8 cellular contexts compared by ENCODE assay signal in genomic region chr10:73782749-73783085, GRCh38. TPM values are rescaled to one million over a fixed set of nuclear protein-coding genes. Genes with fewer than 3 reads are reported as not detected.
DNase-seq lines count a peak whose midpoint lies in the region; TF ChIP-seq lines count a peak whose summit lies in the region.

No MANE protein-coding gene starts in this region.

- H3K27me3 ChIP-seq in GM06990 (replicated peaks; ENCODE audit: control insufficient read depth, insufficient read depth, low read length) (no peaks in the 10 kb centered on the region), SJSA1 (replicated peaks) (no peaks in the 10 kb centered on the region), esophagus squamous epithelium (no peaks in the 10 kb centered on the region), rectal smooth muscle tissue (ENCODE audit: control insufficient read depth, insufficient read depth, low read length) (no peaks in the 10 kb centered on the region)

- 29 to 46% methylated on average over 2 of the region's 2 CpGs for WGBS in esophagus squamous epithelium, 2 donors

- H3K9me3 ChIP-seq in SJSA1 (replicated peaks) (no peaks in the 10 kb centered on the region), esophagus squamous epithelium (no peaks in the 10 kb centered on the region)

- DNase-seq in GM06990 (ENCODE audit: extremely low read depth, insufficient read length), result no peak
- DNase-seq in SJSA1 (ENCODE audit: low read depth in 1 of 2, low spot score in 2 of 2), result no peak
- no peak for DNase-seq in esophagus squamous epithelium (lab: John Stamatoyannopoulos, UW)
- DNase-seq in NCI-H1694 treated with DMSO at 0.1 percent for 48 hours (lab: John Stamatoyannopoulos, UW), result no peak
- no peak for DNase-seq in NCI-H1417 treated with DMSO at 0.1 percent for 48 hours (lab: John Stamatoyannopoulos, UW)
- no peak for DNase-seq in DMS114 treated with DMSO at 0.1 percent for 48 hours (lab: John Stamatoyannopoulos, UW; ENCODE audit: unreplicated experiment)
- DNase-seq in stimulated activated CD4-positive, alpha-beta T cell treated with anti-CD3 and anti-CD28 coated beads, Interleukin-4, amount 100 ng/mL, for 24 hours, result no peak

- H3K9ac ChIP-seq in rectal smooth muscle tissue (ENCODE audit: low read length), result peak overlapping the region; percentile 80

- TF ChIP-seq POLR2A in esophagus squamous epithelium (IDR thresholded peaks at IDR 0.05), result no peak

- intact Hi-C loops in esophagus squamous epithelium (cut with DNase I), result no loop called here

- peaks cover 2% of the 10 kb centered on the region for H3K36me3 ChIP-seq in GM06990 (ENCODE audit: control insufficient read depth, insufficient read depth, low read length)
- H3K36me3 ChIP-seq in SJSA1, result peaks cover 54% of the 10 kb centered on the region
- peaks cover 0 to 26% (median 12%) of the 10 kb centered on the region in 3 donors for H3K36me3 ChIP-seq in esophagus squamous epithelium
- H3K36me3 ChIP-seq in rectal smooth muscle tissue (ENCODE audit: control insufficient read depth, insufficient read depth, low read length), result no peaks in the 10 kb centered on the region

- H3K4me1 ChIP-seq in SJSA1 (replicated peaks) (peaks cover 35% of the 10 kb centered on the region), esophagus squamous epithelium (peaks cover 36 to 67% (median 40%) of the 10 kb centered on the region in 3 donors), rectal smooth muscle tissue (ENCODE audit: control insufficient read depth, insufficient read depth, low read length) (peaks cover 25% of the 10 kb centered on the region)

- TF ChIP-seq CTCF in GM06990 (IDR thresholded peaks at IDR 0.05; ENCODE audit: insufficient read depth, low read length, poor library complexity, severe bottlenecking) (no peak), esophagus squamous epithelium (IDR thresholded peaks at IDR 0.05) (no peak)

- H3K27ac ChIP-seq in SJSA1, result no peak overlapping the region; the same call in 1 of the 2 replicates
- peak overlapping the region; percentile 90 to 95 (median 92) for H3K27ac ChIP-seq in esophagus squamous epithelium
- peak overlapping the region; percentile 92 for H3K27ac ChIP-seq in rectal smooth muscle tissue (ENCODE audit: low read depth, low read length)

- H3K4me3 ChIP-seq in GM06990 (replicated peaks; ENCODE audit: low read depth, low read length) (peak overlapping the region; percentile 93), SJSA1 (peak overlapping the region; percentile 81), esophagus squamous epithelium (peak overlapping the region; percentile 59 to 81 (median 78)), rectal smooth muscle tissue (ENCODE audit: low read length) (peak overlapping the region; percentile 93)

RNA-seq across cellular contexts. Expression of gene CHCHD1, which starts 0.9 kb away (rescaled TPM):
- total RNA-seq in SJSA1 (2014; rRNA removed; shearing (Covaris generic)), result 54.4 and 58.7 TPM in 2 replicates
- 10 to 100 TPM; 21.4 to 41.1 (median 32.8) TPM for total RNA-seq in esophagus squamous epithelium

RNA-seq across cellular contexts. Expression of gene ZSWIM8, which starts 2.7 kb away (rescaled TPM):
- 27.0 and 35.8 TPM in 2 replicates for total RNA-seq in SJSA1 (2014; rRNA removed; shearing (Covaris generic))
- 100 to 1,000 TPM in 1 of 4 donors, 10 to 100 TPM in 3; 33.3 to 116 (median 83.9) TPM for total RNA-seq in esophagus squamous epithelium

RNA-seq across cellular contexts. Expression of gene NDST2, which starts 28.7 kb away (rescaled TPM):
- total RNA-seq in SJSA1 (2014; rRNA removed; shearing (Covaris generic)), result 9.1 and 9.2 TPM in 2 replicates
- total RNA-seq in esophagus squamous epithelium, result 10 to 100 TPM; 20.6 to 30.3 (median 22.3) TPM

RNA-seq across cellular contexts. Expression of gene SEC24C, which starts 38.5 kb away (rescaled TPM):
- total RNA-seq in SJSA1 (2014; rRNA removed; shearing (Covaris generic)), result 42.6 and 66.5 TPM in 2 replicates
- total RNA-seq in esophagus squamous epithelium, result 10 to 100 TPM; 59.1 to 78.8 (median 64.6) TPM
